8 cellular contexts compared by ENCODE assay signal in the genomic region with DNA sequence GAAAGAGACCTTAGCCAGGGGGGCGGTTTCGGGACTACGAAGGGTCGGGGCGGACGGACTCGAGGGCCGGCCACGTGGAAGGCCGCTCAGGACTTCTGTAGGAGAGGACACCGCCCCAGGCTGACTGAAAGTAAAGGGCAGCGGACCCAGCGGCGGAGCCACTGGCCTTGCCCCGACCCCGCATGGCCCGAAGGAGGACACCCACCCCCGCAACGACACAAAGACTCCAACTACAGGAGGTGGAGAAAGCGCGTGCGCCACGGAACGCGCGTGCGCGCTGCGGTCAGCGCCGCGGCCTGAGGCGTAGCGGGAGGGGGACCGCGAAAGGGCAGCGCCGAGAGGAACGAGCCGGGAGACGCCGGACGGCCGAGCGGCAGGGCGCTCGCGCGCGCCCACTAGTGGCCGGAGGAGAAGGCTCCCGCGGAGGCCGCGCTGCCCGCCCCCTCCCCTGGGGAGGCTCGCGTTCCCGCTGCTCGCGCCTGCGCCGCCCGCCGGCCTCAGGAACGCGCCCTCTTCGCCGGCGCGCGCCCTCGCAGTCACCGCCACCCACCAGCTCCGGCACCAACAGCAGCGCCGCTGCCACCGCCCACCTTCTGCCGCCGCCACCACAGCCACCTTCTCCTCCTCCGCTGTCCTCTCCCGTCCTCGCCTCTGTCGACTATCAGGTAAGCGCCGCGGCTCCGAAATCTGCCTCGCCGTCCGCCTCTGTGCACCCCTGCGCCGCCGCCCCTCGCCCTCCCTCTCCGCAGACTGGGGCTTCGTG. TPM values are rescaled to one million over a fixed set of nuclear protein-coding genes. Genes with fewer than 3 reads are reported as not detected.
DNase-seq lines count a peak whose midpoint lies in the region; ATAC-seq and TF ChIP-seq lines count a peak whose summit lies in the region.

A gene (plus strand): TSS at position 533 of the 763 bp plus-strand sequence. CDS start 67,784 bp downstream, outside the sequence.

- H3K9ac ChIP-seq in mucosa of stomach (ENCODE audit: low read length): peak within 1 kb of the TSS; percentile 22

- H3K4me1 Mint-ChIP-seq in IgD-negative memory B cell: peaks cover 4 to 14% (median 14%) of the 10 kb centered on the region in 3 donors
- peaks cover 27% of the 10 kb centered on the region for H3K4me1 Mint-ChIP-seq in activated T-cell treated with anti-CD3 and anti-CD28 coated beads, Interleukin-2, amount 50 U/mL, for 72 hours (ENCODE audit: low read depth)

- peak; percentile 55 for DNase-seq in AG09309 (ENCODE audit: low read depth)
- DNase-seq in OCI-M1 (lab: John Stamatoyannopoulos, UW): peak; percentile 94
- peak; percentile 86 to 92 for DNase-seq in activated T-cell treated with anti-CD3 and anti-CD28 coated beads, Interleukin-2, amount 50 U/mL, for 72 hours
- peak; percentile 94 for DNase-seq in esophagus muscularis mucosa (ENCODE audit: extremely low spot score)
- peak; percentile 68 for DNase-seq in stimulated activated CD8-positive, alpha-beta memory T cell treated with anti-CD3 and anti-CD28 coated beads, Interleukin-4, amount 100 ng/mL, for 24 hours (ENCODE audit: low read depth)

- peak; percentile 48 for ATAC-seq in GM19324 (IDR thresholded peaks at IDR 0.05; ENCODE audit: low FRiP score, unreplicated experiment)
- peak; percentile 88 to 89 for ATAC-seq in activated T-cell treated with anti-CD3 and anti-CD28 coated beads, Interleukin-2, amount 50 U/mL, for 72 hours (replicated peaks in 1 of 2)

- TF ChIP-seq CTCF in AG09309 (IDR thresholded peaks at IDR 0.05; ENCODE audit: control insufficient read depth, insufficient read depth, low read depth, low read length, missing control alignments) (peak; percentile 62), esophagus muscularis mucosa (IDR thresholded peaks at IDR 0.05) (peak in 2 of 3 experiments; percentile 96 to 99)

- H3K9me3 Mint-ChIP-seq in IgD-negative memory B cell: peaks cover 0 to 2% (median 0%) of the 10 kb centered on the region in 3 donors
- H3K9me3 Mint-ChIP-seq in activated T-cell treated with anti-CD3 and anti-CD28 coated beads, Interleukin-2, amount 50 U/mL, for 72 hours: no peaks in the 10 kb centered on the region

- no peaks in the 10 kb centered on the region for H3K9me3 ChIP-seq in esophagus muscularis mucosa
- H3K9me3 ChIP-seq in mucosa of stomach (ENCODE audit: control insufficient read depth, low read length): no peaks in the 10 kb centered on the region

- H3K4me3 Mint-ChIP-seq in IgD-negative memory B cell: peak within 1 kb of the TSS; percentile 87 to 97 (median 94)
- peak within 1 kb of the TSS; percentile 86 to 88 for H3K4me3 Mint-ChIP-seq in activated T-cell treated with anti-CD3 and anti-CD28 coated beads, Interleukin-2, amount 50 U/mL, for 72 hours

- no peaks in the 10 kb centered on the region for H3K36me3 ChIP-seq in esophagus muscularis mucosa
- H3K36me3 ChIP-seq in mucosa of stomach (ENCODE audit: control insufficient read depth, insufficient read depth, low read length): no peaks in the 10 kb centered on the region

- H3K27ac ChIP-seq in esophagus muscularis mucosa (replicated peaks in 1 of 4): peak within 1 kb of the TSS; percentile 66 to 73 (median 69)

- TF ChIP-seq POLR2A in esophagus muscularis mucosa (IDR thresholded peaks at IDR 0.05; ENCODE audit: low read depth): no peak

- H3K27me3 ChIP-seq in esophagus muscularis mucosa: peaks cover 5 to 46% (median 24%) of the 10 kb centered on the region in 4 donors
- H3K27me3 ChIP-seq in mucosa of stomach (ENCODE audit: control insufficient read depth, insufficient read depth, low read length): peaks cover 48% of the 10 kb centered on the region

- TF ChIP-seq EP300 in esophagus muscularis mucosa (IDR thresholded peaks at IDR 0.05): no peak

- H3K27ac Mint-ChIP-seq in IgD-negative memory B cell: peak within 1 kb of the TSS in 2 of 3 donors; percentile 61 to 83
- peak within 1 kb of the TSS; percentile 69 for H3K27ac Mint-ChIP-seq in activated T-cell treated with anti-CD3 and anti-CD28 coated beads, Interleukin-2, amount 50 U/mL, for 72 hours

- H3K4me3 ChIP-seq in AG09309 (ENCODE audit: control insufficient read depth, low read depth, low read length) (peak within 1 kb of the TSS; percentile 62), esophagus muscularis mucosa (peak within 1 kb of the TSS; percentile 71 to 86 (median 82)), mucosa of stomach (ENCODE audit: low read length) (peak within 1 kb of the TSS; percentile 14)

- 4% methylated on average over 22 of the region's 97 CpGs for WGBS in esophagus muscularis mucosa

- peaks cover 23% of the 10 kb centered on the region for H3K27me3 Mint-ChIP-seq in IgD-negative memory B cell
- peaks cover 66% of the 10 kb centered on the region for H3K27me3 Mint-ChIP-seq in activated T-cell treated with anti-CD3 and anti-CD28 coated beads, Interleukin-2, amount 50 U/mL, for 72 hours (ENCODE audit: low read depth)

- intact Hi-C loops in esophagus muscularis mucosa (cut with DNase I): loop anchor here (5.0 kb wide), 1 partner anchor 58 kb away; no protein-coding TSS in a partner anchor

- H3K36me3 Mint-ChIP-seq in IgD-negative memory B cell: peaks cover 2% of the 10 kb centered on the region
- H3K36me3 Mint-ChIP-seq in activated T-cell treated with anti-CD3 and anti-CD28 coated beads, Interleukin-2, amount 50 U/mL, for 72 hours (ENCODE audit: insufficient read depth in 2 of 2): no peaks in the 10 kb centered on the region

- H3K4me1 ChIP-seq in esophagus muscularis mucosa (peaks cover 24 to 35% (median 32%) of the 10 kb centered on the region in 4 donors), mucosa of stomach (ENCODE audit: control insufficient read depth, insufficient read depth, low read length) (peaks cover 11% of the 10 kb centered on the region)

RNA-seq across cellular contexts. Expression of the gene that starts here (rescaled TPM):
- not detected for polyA plus RNA-seq in IgD-negative memory B cell
- total RNA-seq in activated T-cell treated with anti-CD3 and anti-CD28 coated beads, Interleukin-2, amount 50 U/mL, for 72 hours: 1 to 10 TPM in 1 of 2 donors, under 1 TPM in 1; 0.86 to 2.1 TPM
- 10 to 100 TPM in 1 of 4 donors, 1 to 10 TPM in 3; 4.2 to 11.1 (median 7.3) TPM for total RNA-seq in esophagus muscularis mucosa

Comparison
In these comparisons a context has a peak if more than half of its experiments do, and no peak if none do; other contexts are left out.
1. Peak in every context shown above with its lines: DNase-seq, ATAC-seq, H3K4me3 ChIP-seq and H3K27ac ChIP-seq.
2. H3K4me3 ChIP-seq: peak in every context shown above with its lines; median percentile 82 in esophagus muscularis mucosa; 62 in AG09309; 14 in mucosa of stomach.